ENCODE assay signal across 8 cellular contexts in genomic region chr14:90697577-90698206, GRCh38.
DNase-seq lines count a peak whose midpoint lies in the region; ATAC-seq and TF ChIP-seq lines count a peak whose summit lies in the region.

No MANE protein-coding gene starts in this region.

- H3K4me3 ChIP-seq in right atrium auricular region (no peak overlapping the region), aorta (ENCODE audit: low read length in 2 of 2) (no peak overlapping the region)

- H3K27me3 ChIP-seq in right atrium auricular region (no peaks in the 10 kb centered on the region), aorta (ENCODE audit: control insufficient read depth in 1 of 2, insufficient read depth in 2 of 2, low read length in 1 of 2) (no peaks in the 10 kb centered on the region)

- peak; percentile 96 for ATAC-seq in aorta (ENCODE audit: low FRiP score)

- WGBS in aorta, 2 donors, result 18 to 21% methylated on average over 15 of the region's 15 CpGs

- H3K4me1 ChIP-seq in right atrium auricular region (peaks cover 0 to 33% of the 10 kb centered on the region in 2 donors), aorta (ENCODE audit: control insufficient read depth in 1 of 2, insufficient read depth in 2 of 2, low read length in 2 of 2) (no peaks in the 10 kb centered on the region)

- H3K36me3 ChIP-seq in right atrium auricular region (no peaks in the 10 kb centered on the region), aorta (ENCODE audit: control insufficient read depth in 1 of 2, insufficient read depth in 2 of 2, low read length in 1 of 2) (no peaks in the 10 kb centered on the region)

- peak; percentile 84 to 97 for TF ChIP-seq CTCF in right atrium auricular region (IDR thresholded peaks at IDR 0.05)

- intact Hi-C loops in aorta (cut with DNase I), result loop anchor here (2.0 to 10.0 kb wide), 6 partner anchors 60 to 395 kb away; no protein-coding TSS in a partner anchor

- H3K27ac ChIP-seq in right atrium auricular region (peak overlapping the region; percentile 81 to 93), aorta (ENCODE audit: low read depth in 1 of 2, low read length in 2 of 2) (peak overlapping the region; percentile 52 to 53)

- DNase-seq in Daoy (ENCODE audit: low read depth) (peak; percentile 85), HCEC 1CT (peak; percentile 67), NCI-H146 (lab: John Stamatoyannopoulos, UW) (peak; percentile 87), T-helper 1 cell (peak; percentile 24 to 68 (median 53)), amniotic stem cell (lab: John Stamatoyannopoulos, UW) (peak; percentile 59), right atrium auricular region (ENCODE audit: low spot score) (peak; percentile 93), renal cortical epithelial cell (ENCODE audit: low read depth) (peak; percentile 58), aorta (peak; percentile 89 to 92)

- H3K9me3 ChIP-seq in right atrium auricular region (no peaks in the 10 kb centered on the region), aorta (ENCODE audit: control insufficient read depth, low read length) (no peaks in the 10 kb centered on the region)
